8 cellular contexts compared by ENCODE assay signal in the genomic region with DNA sequence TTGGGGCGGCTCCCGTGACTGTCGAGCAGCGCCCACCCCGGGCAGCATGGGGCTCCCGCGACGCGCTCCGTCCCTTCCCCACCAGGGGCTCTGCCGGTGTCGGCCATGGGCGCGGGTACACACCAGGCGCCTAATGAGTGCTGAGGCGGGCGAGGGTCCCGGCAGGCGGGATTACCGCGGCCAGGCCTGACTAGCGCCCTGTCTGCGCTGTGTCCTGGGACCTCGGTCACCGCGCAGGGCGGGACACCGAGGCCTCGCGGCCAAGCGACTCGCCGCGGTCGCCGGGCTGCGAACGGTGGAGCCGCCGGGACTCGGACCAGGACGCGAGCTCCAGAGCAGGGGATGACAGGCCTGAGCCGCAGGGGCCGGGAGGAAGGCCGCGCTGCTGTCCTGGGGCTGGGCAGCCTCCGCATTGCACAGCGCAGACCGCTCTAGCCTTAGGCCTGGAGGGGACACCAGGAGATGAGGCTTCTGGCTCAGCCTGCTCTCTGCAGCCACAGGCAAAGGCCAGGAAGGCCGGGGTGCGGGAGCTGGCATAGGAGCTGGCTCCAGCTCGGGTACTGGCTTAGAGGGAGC. TPM values are rescaled to one million over a fixed set of nuclear protein-coding genes. Genes with fewer than 3 reads are reported as not detected.
DNase-seq lines count a peak whose midpoint lies in the region; ATAC-seq and TF ChIP-seq lines count a peak whose summit lies in the region.

No MANE protein-coding gene starts in this region.

- H3K36me3 ChIP-seq in ascending aorta (peaks cover 27 to 30% of the 10 kb centered on the region in 2 donors), iPS-18a (ENCODE audit: control insufficient read depth, low read depth, low read length) (peaks cover 27% of the 10 kb centered on the region), skeletal muscle tissue (ENCODE audit: control insufficient read depth in 3 of 3, insufficient read depth in 3 of 3, low read length in 3 of 3) (peaks cover 29 to 30% (median 30%) of the 10 kb centered on the region in 3 donors)

- no peaks in the 10 kb centered on the region for H3K27me3 ChIP-seq in ascending aorta
- peaks cover 11% of the 10 kb centered on the region for H3K27me3 ChIP-seq in iPS-18a (ENCODE audit: control insufficient read depth, insufficient read depth, low read length)
- no peaks in the 10 kb centered on the region for H3K27me3 ChIP-seq in skeletal muscle tissue (ENCODE audit: control insufficient read depth in 3 of 3, insufficient read depth in 3 of 3, low read length in 3 of 3)

- peak overlapping the region; percentile 58 for H3K9ac ChIP-seq in iPS-18a (ENCODE audit: low read length)
- peak overlapping the region; percentile 80 to 95 (median 81) for H3K9ac ChIP-seq in skeletal muscle tissue (ENCODE audit: low read depth in 1 of 3, low read length in 3 of 3)

- H3K27ac ChIP-seq in ascending aorta (no peak overlapping the region), iPS-18a (ENCODE audit: low read length) (no peak overlapping the region), skeletal muscle tissue (ENCODE audit: low read depth, low read length) (no peak overlapping the region)

- ATAC-seq in GM19455 (IDR thresholded peaks at IDR 0.05; ENCODE audit: unreplicated experiment), result peak; percentile 18

- TF ChIP-seq CTCF in ascending aorta (IDR thresholded peaks at IDR 0.05), result no peak

- H3K4me3 ChIP-seq in ascending aorta, result peak overlapping the region; percentile 74 to 81
- H3K4me3 ChIP-seq in iPS-18a (ENCODE audit: low read length), result peak overlapping the region; percentile 94
- H3K4me3 ChIP-seq in skeletal muscle tissue (ENCODE audit: low read length in 3 of 3), result peak overlapping the region; percentile 67 to 98 (median 98)

- DNase-seq in COLO668 (lab: John Stamatoyannopoulos, UW; ENCODE audit: unreplicated experiment) (peak; percentile 53), HT-29 (ENCODE audit: low spot score) (peak; percentile 44), ascending aorta (ENCODE audit: low spot score in 2 of 2) (no peak), DMS114 treated with DMSO at 0.1 percent for 48 hours (lab: John Stamatoyannopoulos, UW; ENCODE audit: unreplicated experiment) (no peak), NCI-H2107 treated with DMSO at 0.1 percent for 48 hours (lab: John Stamatoyannopoulos, UW; ENCODE audit: unreplicated experiment) (no peak)

- H3K9me3 ChIP-seq in ascending aorta, result no peaks in the 10 kb centered on the region
- H3K9me3 ChIP-seq in iPS-18a (ENCODE audit: control insufficient read depth, low read depth, low read length), result no peaks in the 10 kb centered on the region
- H3K9me3 ChIP-seq in skeletal muscle tissue (ENCODE audit: control insufficient read depth in 3 of 3, low read length in 3 of 3), result no peaks in the 10 kb centered on the region

- intact Hi-C loops in ascending aorta (cut with DNase I), result loop anchor here (5.0 kb wide), 2 partner anchors 41 to 246 kb away; partner anchors contain the start of genes AGPAT2 and SEC16A

- peaks cover 16 to 18% of the 10 kb centered on the region in 2 donors for H3K4me1 ChIP-seq in ascending aorta
- H3K4me1 ChIP-seq in iPS-18a (ENCODE audit: control insufficient read depth, low read depth, low read length), result peaks cover 11% of the 10 kb centered on the region
- H3K4me1 ChIP-seq in skeletal muscle tissue (ENCODE audit: control insufficient read depth in 3 of 3, insufficient read depth in 3 of 3, low read length in 3 of 3), result peaks cover 34 to 40% (median 34%) of the 10 kb centered on the region in 3 donors

RNA-seq across cellular contexts. Expression of gene LCN10, which starts 14.1 kb away (rescaled TPM):
- total RNA-seq in HT-29 (2014; rRNA removed; shearing (Covaris generic)), result not detected in 2 replicates
- total RNA-seq in ascending aorta (28.5 TPM), skeletal muscle tissue (2.1 TPM)

RNA-seq across cellular contexts. Expression of gene DIPK1B, which starts 16.3 kb away (rescaled TPM):
- not detected in 2 replicates for total RNA-seq in HT-29 (2014; rRNA removed; shearing (Covaris generic))
- total RNA-seq in ascending aorta (86.2 TPM), skeletal muscle tissue (11.0 TPM)

RNA-seq across cellular contexts. Expression of gene LCN6, which starts 19.7 kb away (rescaled TPM):
- not detected in 2 replicates for total RNA-seq in HT-29 (2014; rRNA removed; shearing (Covaris generic))
- total RNA-seq in ascending aorta (130 TPM), skeletal muscle tissue (not detected)

RNA-seq across cellular contexts. Expression of gene LCN8, which starts 29.4 kb away (rescaled TPM):
- not detected in 2 replicates for total RNA-seq in HT-29 (2014; rRNA removed; shearing (Covaris generic))
- total RNA-seq in ascending aorta (not detected), skeletal muscle tissue (not detected)

RNA-seq across cellular contexts. Expression of gene LCN15, which starts 35.7 kb away (rescaled TPM):
- total RNA-seq in HT-29 (2014; rRNA removed; shearing (Covaris generic)), result 0.60 TPM in 1 of 2 replicates, not detected in the other
- not detected for total RNA-seq in ascending aorta
- not detected for total RNA-seq in skeletal muscle tissue

Comparison
In these comparisons a context has a peak if more than half of its experiments do, and no peak if none do; other contexts are left out.
1. DNase-seq: peak in COLO668 (single experiment) and HT-29 (single experiment); none in ascending aorta (0 of 2), DMS114 treated with DMSO at 0.1 percent for 48 hours (single experiment) and NCI-H2107 treated with DMSO at 0.1 percent for 48 hours (single experiment).
2. RNA of gene DIPK1B, which starts 16.3 kb away (total RNA-seq): 86.2 TPM in ascending aorta (single experiment) and 11.0 TPM in skeletal muscle tissue (single experiment); not detected in HT-29; every median in the first group is over 10 times any median in the second.
3. RNA of gene LCN6, which starts 19.7 kb away (total RNA-seq): 130 TPM in ascending aorta (single experiment); not detected in HT-29 and not detected in skeletal muscle tissue (single experiment); every median in the first group is over 100 times any median in the second.
4. Peak in every context shown above with its lines, with median percentiles within 50 percentile points of each other: H3K4me3 ChIP-seq.